24 cellular contexts compared by ENCODE assay signal in genomic region chr13:29315847-29316246, GRCh38.
"Had no signal": no experiment of that assay in that cellular context is flagged by ENCODE, and none has a peak within 500 bp of the region (broad histone marks: within the 10 kb centered on the region; RNA-seq: fewer than 3 reads in every experiment).

No MANE protein-coding gene starts in this region.

- H3K9me3 ChIP-seq: body of pancreas, breast epithelium had no signal

- H3K4me1 Mint-ChIP-seq: activated CD4-positive, alpha-beta T cell treated with anti-CD3 and anti-CD28 coated beads, Interleukin-2, amount 10 ng/mL, durations not matched to agents 7 days and 5 days; activated naive CD4-positive, alpha-beta T cell treated with anti-CD3 and anti-CD28 coated beads, Interleukin-2, amount 50 U/mL, for 24 hours; activated naive CD8-positive, alpha-beta T cell treated with anti-CD3 and anti-CD28 coated beads, Interleukin-2, amount 10 ng/mL, durations not matched to agents 7 days and 5 days had no signal

- H3K36me3 Mint-ChIP-seq: activated CD4-positive, alpha-beta memory T cell treated with anti-CD3 and anti-CD28 coated beads for 36 hours; activated naive CD4-positive, alpha-beta T cell treated with anti-CD3 and anti-CD28 coated beads, Interleukin-2, amount 50 U/mL, for 24 hours; activated naive CD8-positive, alpha-beta T cell treated with anti-CD3 and anti-CD28 coated beads, Interleukin-2, amount 10 ng/mL, durations not matched to agents 7 days and 5 days had no signal

- H3K36me3 ChIP-seq: breast epithelium, WERI-Rb-1 had no signal

- H3K27me3 ChIP-seq: body of pancreas, breast epithelium had no signal

- H3K27me3 Mint-ChIP-seq: activated CD4-positive, alpha-beta memory T cell treated with anti-CD3 and anti-CD28 coated beads for 36 hours; activated CD4-positive, alpha-beta T cell treated with anti-CD3 and anti-CD28 coated beads, Interleukin-2, amount 10 ng/mL, durations not matched to agents 7 days and 5 days; activated naive CD4-positive, alpha-beta T cell treated with anti-CD3 and anti-CD28 coated beads, Interleukin-2, amount 50 U/mL, for 24 hours; activated naive CD8-positive, alpha-beta T cell treated with anti-CD3 and anti-CD28 coated beads, Interleukin-2, amount 10 ng/mL, durations not matched to agents 7 days and 5 days; activated T-cell treated with anti-CD3 and anti-CD28 coated beads, Interleukin-2, amount 50 U/mL, for 24 hours had no signal

- H3K27ac Mint-ChIP-seq: activated CD4-positive, alpha-beta memory T cell treated with anti-CD3 and anti-CD28 coated beads for 36 hours; activated CD4-positive, alpha-beta T cell treated with anti-CD3 and anti-CD28 coated beads, Interleukin-2, amount 10 ng/mL, durations not matched to agents 7 days and 5 days; activated naive CD4-positive, alpha-beta T cell treated with anti-CD3 and anti-CD28 coated beads, Interleukin-2, amount 50 U/mL, for 24 hours; activated naive CD8-positive, alpha-beta T cell treated with anti-CD3 and anti-CD28 coated beads, Interleukin-2, amount 10 ng/mL, durations not matched to agents 7 days and 5 days; activated T-cell treated with anti-CD3 and anti-CD28 coated beads, Interleukin-2, amount 50 U/mL, for 24 hours had no signal

- H3K4me3 Mint-ChIP-seq: activated CD4-positive, alpha-beta memory T cell treated with anti-CD3 and anti-CD28 coated beads for 36 hours; activated CD4-positive, alpha-beta T cell treated with anti-CD3 and anti-CD28 coated beads, Interleukin-2, amount 10 ng/mL, durations not matched to agents 7 days and 5 days; activated naive CD4-positive, alpha-beta T cell treated with anti-CD3 and anti-CD28 coated beads, Interleukin-2, amount 50 U/mL, for 24 hours; activated naive CD8-positive, alpha-beta T cell treated with anti-CD3 and anti-CD28 coated beads, Interleukin-2, amount 10 ng/mL, durations not matched to agents 7 days and 5 days; activated T-cell treated with anti-CD3 and anti-CD28 coated beads, Interleukin-2, amount 50 U/mL, for 24 hours had no signal

- DNase-seq: activated CD4-positive, alpha-beta memory T cell treated with anti-CD3 and anti-CD28 coated beads for 36 hours; activated CD4-positive, alpha-beta T cell treated with anti-CD3 and anti-CD28 coated beads, Interleukin-2, amount 10 ng/mL, durations not matched to agents 7 days and 5 days; activated effector memory CD4-positive, alpha-beta T cell treated with Interleukin-2 at 50 U/mL for 16 hours; activated naive CD8-positive, alpha-beta T cell treated with anti-CD3 and anti-CD28 coated beads, Interleukin-2, amount 10 ng/mL, durations not matched to agents 7 days and 5 days; activated T-cell treated with anti-CD3 and anti-CD28 coated beads, Interleukin-2, amount 50 U/mL, for 24 hours; amygdala; body of pancreas; IMR-90; NCI-H1105; NCI-H1417 treated with DMSO at 0.1 percent for 48 hours; NCI-H187 treated with DMSO at 0.1 percent for 48 hours; NCI-H2081; NCI-H2171 treated with DMSO at 0.1 percent for 48 hours; NCI-H2227 treated with DMSO at 0.1 percent for 48 hours; NCI-H446; NCI-H510A treated with DMSO at 0.1 percent for 48 hours; NCI-H774; PC-3; Right ventricle myocardium superior; T1000; WERI-Rb-1 had no signal

- ATAC-seq: body of pancreas, K562, PC-3 had no signal

- H3K4me3 ChIP-seq: body of pancreas, breast epithelium, K562 had no signal

- H3K9me3 Mint-ChIP-seq: activated CD4-positive, alpha-beta memory T cell treated with anti-CD3 and anti-CD28 coated beads for 36 hours; activated CD4-positive, alpha-beta T cell treated with anti-CD3 and anti-CD28 coated beads, Interleukin-2, amount 10 ng/mL, durations not matched to agents 7 days and 5 days; activated naive CD4-positive, alpha-beta T cell treated with anti-CD3 and anti-CD28 coated beads, Interleukin-2, amount 50 U/mL, for 24 hours; activated naive CD8-positive, alpha-beta T cell treated with anti-CD3 and anti-CD28 coated beads, Interleukin-2, amount 10 ng/mL, durations not matched to agents 7 days and 5 days; activated T-cell treated with anti-CD3 and anti-CD28 coated beads, Interleukin-2, amount 50 U/mL, for 24 hours had no signal

- H3K4me1 ChIP-seq: body of pancreas, breast epithelium had no signal

- H3K27ac ChIP-seq: body of pancreas, breast epithelium, WERI-Rb-1 had no signal
